22 cellular contexts compared by ENCODE assay signal in the genomic region with DNA sequence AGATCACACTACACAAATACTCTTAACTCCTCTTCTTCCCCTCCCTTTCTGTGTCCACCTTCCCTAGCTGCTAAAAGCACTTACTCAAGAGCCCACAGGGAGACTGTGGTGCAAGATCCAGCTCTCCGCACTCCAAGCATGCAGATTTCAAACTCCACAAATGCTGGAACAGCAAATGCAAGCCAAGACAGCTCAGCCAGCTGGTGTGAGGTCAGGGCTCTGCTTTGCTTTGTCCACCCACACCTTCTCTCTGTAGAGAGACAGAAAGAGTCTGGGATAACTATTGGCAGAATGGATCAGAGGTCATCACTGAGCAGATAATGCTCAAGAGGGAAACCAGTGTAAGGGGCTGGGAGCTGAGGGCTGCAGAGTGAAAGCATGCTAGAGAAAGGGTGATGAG. TPM values are rescaled to one million over a fixed set of nuclear protein-coding genes. Genes with fewer than 3 reads are reported as not detected.
DNase-seq lines count a peak whose midpoint lies in the region; ATAC-seq and TF ChIP-seq lines count a peak whose summit lies in the region.
"Had no signal": no experiment of that assay in that cellular context is flagged by ENCODE, and none has a peak within 500 bp of the region (broad histone marks: within the 10 kb centered on the region; RNA-seq: fewer than 3 reads in every experiment).

No MANE protein-coding gene starts in this region.

- BruUV-seq in PC-9 (replicated peaks; lab: Mats Ljungman, UMichigan): no TSS peak

- H3K9me3 ChIP-seq in PC-9 (ENCODE audit: insufficient read depth, low read depth): no peaks in the 10 kb centered on the region
- no peaks in the 10 kb centered on the region for H3K9me3 ChIP-seq in mucosa of descending colon
- H3K9me3 ChIP-seq: ascending aorta, Caco-2 had no signal

- no peaks in the 10 kb centered on the region for H3K27me3 ChIP-seq in PC-9 (ENCODE audit: insufficient read depth, low read depth)
- H3K27me3 ChIP-seq: ascending aorta had no signal

- H3K79me2 ChIP-seq in PC-9 (ENCODE audit: low read depth): no peaks in the 10 kb centered on the region

- H3F3A ChIP-seq in PC-9 (ENCODE audit: insufficient read depth, low read depth): no peaks in the 10 kb centered on the region

- H3K4me1 ChIP-seq in PC-9 (replicated peaks; ENCODE audit: insufficient read depth) (no peaks in the 10 kb centered on the region), mucosa of descending colon (ENCODE audit: low read depth) (no peaks in the 10 kb centered on the region)
- H3K4me1 ChIP-seq: ascending aorta had no signal

- H3K9me2 ChIP-seq in PC-9 (ENCODE audit: insufficient read depth): no peaks in the 10 kb centered on the region

- H3K4me2 ChIP-seq in PC-9: no peak overlapping the region

- intact Hi-C loops in PC-9 (cut with micrococcal nuclease; ENCODE audit: unreplicated experiment): no loop called here
- intact Hi-C loops in Right ventricle myocardium superior (cut with DNase I): loop anchor here (5.0 kb wide), 1 partner anchor 52 kb away; no protein-coding TSS in a partner anchor
- intact Hi-C loops in mucosa of descending colon (cut with DNase I, micrococcal nuclease): no loop called here

- no peak overlapping the region for H3K27ac Mint-ChIP-seq in stimulated activated memory B cell treated with anti-CD40 and anti-IgM and Interleukin-4, amounts not matched to agents 10 μg/mL and 1 μg/mL and 100 μg/mL, for 72 hours
- H3K27ac Mint-ChIP-seq: dendritic cell treated with granulocyte-macrophage colony-stimulating factor and Interleukin-4, amounts not matched to agents 40 ng/mL and 50 ng/mL, for 4 days had no signal

- H3K36me3 ChIP-seq in PC-9 (ENCODE audit: low read depth) (no peaks in the 10 kb centered on the region), mucosa of descending colon (ENCODE audit: low read depth) (no peaks in the 10 kb centered on the region)
- H3K36me3 ChIP-seq: ascending aorta had no signal

- no peaks in the 10 kb centered on the region for H4K20me1 ChIP-seq in PC-9 (ENCODE audit: insufficient read depth)

- no peak for DNase-seq in PC-9
- peak; percentile 76 for DNase-seq in Right ventricle myocardium superior
- DNase-seq in mucosa of descending colon: no peak
- no peak for DNase-seq in SK-N-DZ (ENCODE audit: low spot score)
- DNase-seq in NCI-H446 treated with DMSO at 0.1 percent for 48 hours (lab: John Stamatoyannopoulos, UW): no peak
- DNase-seq: activated CD4-positive, CD25-positive, alpha-beta regulatory T cell treated with anti-CD3 and anti-CD28 coated beads, Interleukin-2, amount 50 U/mL, for 72 hours; activated effector memory CD4-positive, alpha-beta T cell treated with anti-CD3 and anti-CD28 coated beads, Interleukin-2, amount 50 U/mL, for 16 hours; hippocampal formation; NCI-H1694 treated with DMSO at 0.1 percent for 48 hours; posterior cingulate gyrus; SHP77 treated with DMSO at 0.1 percent for 48 hours; substantia nigra had no signal

- H3K27ac ChIP-seq in PC-9: no peak overlapping the region
- H3K27ac ChIP-seq: ascending aorta, epithelial cell of prostate had no signal

- ATAC-seq in Right ventricle myocardium superior (ENCODE audit: poor library complexity) (peak; percentile 98), mucosa of descending colon (peak; percentile 50), HG02678 (IDR thresholded peaks at IDR 0.05; ENCODE audit: unreplicated experiment) (no peak), GM19463 (IDR thresholded peaks at IDR 0.05; ENCODE audit: unreplicated experiment) (no peak)
- peak; percentile 24 for ATAC-seq in stimulated activated memory B cell treated with anti-CD40 and anti-IgM and Interleukin-4, amounts not matched to agents 10 μg/mL and 1 μg/mL and 100 μg/mL, for 72 hours

- CTCF ChIA-PET in PC-9 (lab: Charles Lee): no interaction called here

- H3K9me3 Mint-ChIP-seq in stimulated activated memory B cell treated with anti-CD40 and anti-IgM and Interleukin-4, amounts not matched to agents 10 μg/mL and 1 μg/mL and 100 μg/mL, for 72 hours: peaks cover 3% of the 10 kb centered on the region
- H3K9me3 Mint-ChIP-seq: dendritic cell treated with granulocyte-macrophage colony-stimulating factor and Interleukin-4, amounts not matched to agents 40 ng/mL and 50 ng/mL, for 4 days had no signal

- H3K36me3 Mint-ChIP-seq in stimulated activated memory B cell treated with anti-CD40 and anti-IgM and Interleukin-4, amounts not matched to agents 10 μg/mL and 1 μg/mL and 100 μg/mL, for 72 hours: no peaks in the 10 kb centered on the region

- POLR2A ChIA-PET in PC-9 (lab: Charles Lee; ENCODE audit: unreplicated experiment): interaction anchor here (0.6 kb wide), 1 partner anchor 725 kb away, joined by 3 read pairs; no protein-coding TSS in a partner anchor

- H3K4me3 Mint-ChIP-seq in stimulated activated memory B cell treated with anti-CD40 and anti-IgM and Interleukin-4, amounts not matched to agents 10 μg/mL and 1 μg/mL and 100 μg/mL, for 72 hours: no peak overlapping the region
- H3K4me3 Mint-ChIP-seq: dendritic cell treated with granulocyte-macrophage colony-stimulating factor and Interleukin-4, amounts not matched to agents 40 ng/mL and 50 ng/mL, for 4 days had no signal

- H3K27me3 Mint-ChIP-seq in stimulated activated memory B cell treated with anti-CD40 and anti-IgM and Interleukin-4, amounts not matched to agents 10 μg/mL and 1 μg/mL and 100 μg/mL, for 72 hours: peaks cover 2% of the 10 kb centered on the region

- H3K4me3 ChIP-seq in PC-9 (no peak overlapping the region), mucosa of descending colon (no peak overlapping the region)
- H3K4me3 ChIP-seq: ascending aorta had no signal

- TF ChIP-seq CTCF in PC-9 (conservative IDR thresholded peaks at IDR 0.05) (no peak), mucosa of descending colon (IDR thresholded peaks at IDR 0.05) (no peak)

- H3K4me1 Mint-ChIP-seq in stimulated activated memory B cell treated with anti-CD40 and anti-IgM and Interleukin-4, amounts not matched to agents 10 μg/mL and 1 μg/mL and 100 μg/mL, for 72 hours: no peaks in the 10 kb centered on the region

- H2AFZ ChIP-seq in PC-9: peak overlapping the region; percentile 16; the same call in 1 of the 2 replicates

RNA-seq across cellular contexts. Expression of a gene that starts 45.2 kb away (rescaled TPM):
- not detected in 2 replicates for total RNA-seq in PC-9 (2021)
- 25.1 TPM for total RNA-seq in Right ventricle myocardium superior
- 100 to 1,000 TPM in 1 of 3 donors, 10 to 100 TPM in 1, 1 to 10 TPM in 1; 4.8 to 277 (median 16.9) TPM for total RNA-seq in mucosa of descending colon
- not detected in 2 replicates for polyA plus RNA-seq in SK-N-DZ (2014; cell fraction: cytosol; rRNA removed)
- not detected in 2 replicates for polyA plus RNA-seq in SK-N-DZ (2014; cell fraction: nucleus; rRNA removed)
- total RNA-seq: Caco-2, HT-29, kidney epithelial cell, NCI-H460 had no signal

Comparison
In these comparisons a context has a peak if more than half of its experiments do, and no peak if none do; other contexts are left out.
1. ATAC-seq: peak in Right ventricle myocardium superior (single experiment), mucosa of descending colon (single experiment) and stimulated activated memory B cell treated with anti-CD40 and anti-IgM and Interleukin-4, amounts not matched to agents 10 μg/mL and 1 μg/mL and 100 μg/mL, for 72 hours (single experiment); none in HG02678 (single experiment) and GM19463 (single experiment).